ENCODE assay signal across 25 cellular contexts in genomic region chr4:182645511-182645910, GRCh38.
"Had no signal": no experiment of that assay in that cellular context is flagged by ENCODE, and none has a peak within 500 bp of the region (broad histone marks: within the 10 kb centered on the region; RNA-seq: fewer than 3 reads in every experiment).

No MANE protein-coding gene starts in this region.

- H3K27me3 ChIP-seq: cardiac muscle cell, colonic mucosa, gastrocnemius medialis, right lobe of liver, uterus had no signal

- H3K4me3 ChIP-seq: cardiac muscle cell, colonic mucosa, gastrocnemius medialis, mucosa of descending colon, right lobe of liver, thoracic aorta, uterus had no signal

- H3K4me1 ChIP-seq: colonic mucosa, right lobe of liver, uterus had no signal

- DNase-seq: activated CD4-positive, alpha-beta memory T cell treated with anti-CD3 and anti-CD28 coated beads, Interleukin-2, amount 10 ng/mL, durations not matched to agents 7 days and 5 days; activated CD4-positive, alpha-beta T cell treated with anti-CD3 and anti-CD28 coated beads for 1 hour; activated CD4-positive, alpha-beta T cell treated with anti-CD3 and anti-CD28 coated beads, Interleukin-2, amount 10 ng/mL, durations not matched to agents 7 days and 5 days; activated CD8-positive, alpha-beta memory T cell treated with anti-CD3 and anti-CD28 coated beads, Interleukin-2, amount 50 U/mL, for 48 hours; activated naive CD8-positive, alpha-beta T cell treated with anti-CD3 and anti-CD28 coated beads, Interleukin-2, amount 50 U/mL, for 24 hours; activated T-cell treated with anti-CD3 and anti-CD28 coated beads, Interleukin-2, amount 50 U/mL, for 48 hours; cerebellar nuclear complex; colonic mucosa; effector CD8-positive, alpha-beta T cell; gastrocnemius medialis; glutamatergic neuron; left ventricle myocardium superior; mucosa of descending colon; posterior cingulate gyrus; right lobe of liver; small intestine; stimulated activated CD4-positive, alpha-beta T cell treated with anti-CD3 and anti-CD28 coated beads, Interleukin-4, amount 100 ng/mL, for 24 hours; T-helper 2 cell; trophoblast cell; uterus had no signal

- H3K9me3 ChIP-seq: colonic mucosa, mucosa of descending colon, right lobe of liver, uterus had no signal

- H3K36me3 ChIP-seq: cardiac muscle cell, colonic mucosa, gastrocnemius medialis, right lobe of liver, thoracic aorta, uterus had no signal

- FAIRE-seq: islet of Langerhans, small intestine had no signal

- ATAC-seq: activated naive CD8-positive, alpha-beta T cell treated with anti-CD3 and anti-CD28 coated beads, Interleukin-2, amount 50 U/mL, for 24 hours; gastrocnemius medialis; left ventricle myocardium superior; mucosa of descending colon; right lobe of liver; stimulated activated effector memory CD8-positive, alpha-beta T cell treated with anti-CD3 and anti-CD28 coated beads, Interleukin-12 subunit alpha, Interleukin-12 subunit beta, amount 100 ng/mL, for 72 hours; WTC11 had no signal

- H3K27ac ChIP-seq: cardiac muscle cell, colonic mucosa, gastrocnemius medialis, right lobe of liver, thoracic aorta, uterus had no signal
